26 cellular contexts compared by ENCODE assay signal in the genomic region with DNA sequence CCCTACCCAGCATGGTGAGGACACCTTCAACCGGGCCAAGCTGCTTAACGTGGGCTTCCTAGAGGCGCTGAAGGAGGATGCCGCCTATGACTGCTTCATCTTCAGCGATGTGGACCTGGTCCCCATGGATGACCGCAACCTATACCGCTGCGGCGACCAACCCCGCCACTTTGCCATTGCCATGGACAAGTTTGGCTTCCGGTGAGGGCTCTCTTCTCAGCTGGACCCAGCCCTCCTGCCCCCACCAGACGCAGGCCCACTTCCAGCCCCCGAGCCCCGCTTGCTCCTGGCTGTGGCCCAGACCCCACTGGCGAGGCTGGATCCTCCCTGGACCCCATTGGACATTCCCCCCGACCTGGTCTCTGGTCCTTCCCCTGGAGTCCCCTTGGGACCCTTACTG.
"Had no signal": no experiment of that assay in that cellular context is flagged by ENCODE, and none has a peak within 500 bp of the region (broad histone marks: within the 10 kb centered on the region; RNA-seq: fewer than 3 reads in every experiment).

No MANE protein-coding gene starts in this region.

- H3K9ac ChIP-seq: neural progenitor cell had no signal

- H3K36me3 ChIP-seq: neural progenitor cell, ovary, prostate gland had no signal

- ATAC-seq: left colon; left lung; lower lobe of right lung; natural killer cell; right cardiac atrium; stimulated activated effector memory CD8-positive, alpha-beta T cell treated with anti-CD3 and anti-CD28 coated beads, Interleukin-12 subunit alpha, Interleukin-12 subunit beta, amount 100 ng/mL, for 72 hours had no signal

- DNase-seq: hypothalamus; immature natural killer cell; kidney; left lung; lower lobe of right lung; mammary epithelial cell; mesenchymal stem cell; naive B cell; natural killer cell; nephron progenitor cell; ovary; retina; right cardiac atrium; sigmoid colon; small intestine; spleen; stimulated activated CD4-positive, alpha-beta T cell treated with anti-CD3 and anti-CD28 coated beads, Interleukin-4, amount 100 ng/mL, for 24 hours; stimulated activated naive CD4-positive, alpha-beta T cell had no signal

- H3K4me3 ChIP-seq: left lung, lower lobe of right lung, neural progenitor cell, ovary, prostate gland, sigmoid colon, spleen, suprapubic skin, tibial nerve, vagina had no signal

- H2AFZ ChIP-seq: neural progenitor cell had no signal

- H3K27ac ChIP-seq: left lung, lower lobe of right lung, neural progenitor cell, ovary, prostate gland, sigmoid colon, suprapubic skin, tibial nerve, vagina had no signal

- H3K27me3 ChIP-seq: left lung, neural progenitor cell, ovary, sigmoid colon, spleen, suprapubic skin, tibial nerve, vagina had no signal

- H3K4me2 ChIP-seq: neural progenitor cell had no signal

- H3K9me3 ChIP-seq: left lung, lower lobe of right lung, ovary, prostate gland, sigmoid colon, spleen, suprapubic skin, tibial nerve, vagina had no signal

- FAIRE-seq: islet of Langerhans, kidney, small intestine had no signal
